In genomic region chr9:16515207-16515606, GRCh38 we compare ENCODE assay signal across 12 cellular contexts.
A peak's percentile ranks its signal among the peaks of the same experiment; 100 is the strongest.
DNase-seq lines count a peak whose midpoint lies in the region; ATAC-seq and TF ChIP-seq lines count a peak whose summit lies in the region.
"Had no signal": no experiment of that assay in that cellular context is flagged by ENCODE, and none has a peak within 500 bp of the region (broad histone marks: within the 10 kb centered on the region; RNA-seq: fewer than 3 reads in every experiment).

No MANE protein-coding gene starts in this region.

- no peak overlapping the region for H3K4me3 Mint-ChIP-seq in HFFc6
- H3K4me3 Mint-ChIP-seq: stimulated activated naive B cell treated with anti-CD40 and anti-IgM and Interleukin-4, amounts not matched to agents 10 μg/mL and 1 μg/mL and 100 μg/mL, for 72 hours had no signal

- H3K4me1 Mint-ChIP-seq in HFFc6 (ENCODE audit: low read depth) = peaks cover 69% of the 10 kb centered on the region
- H3K4me1 Mint-ChIP-seq: stimulated activated naive B cell treated with anti-CD40 and anti-IgM and Interleukin-4, amounts not matched to agents 10 μg/mL and 1 μg/mL and 100 μg/mL, for 72 hours had no signal

- peak overlapping the region; percentile 73 for H3K27ac ChIP-seq in hepatocyte

- H3K27me3 ChIP-seq in hepatocyte = no peaks in the 10 kb centered on the region

- peak; percentile 19 for ATAC-seq in omental fat pad (ENCODE audit: low FRiP score)
- no peak for ATAC-seq in HG03135 (IDR thresholded peaks at IDR 0.05; ENCODE audit: unreplicated experiment)
- no peak for ATAC-seq in HG02885 (IDR thresholded peaks at IDR 0.05; ENCODE audit: poor library complexity, unreplicated experiment)
- ATAC-seq: stimulated activated naive B cell treated with anti-CD40 and anti-IgM and Interleukin-4, amounts not matched to agents 10 μg/mL and 1 μg/mL and 100 μg/mL, for 72 hours had no signal

- H3K27me3 Mint-ChIP-seq in HFFc6 (ENCODE audit: insufficient read depth) = no peaks in the 10 kb centered on the region
- H3K27me3 Mint-ChIP-seq: stimulated activated naive B cell treated with anti-CD40 and anti-IgM and Interleukin-4, amounts not matched to agents 10 μg/mL and 1 μg/mL and 100 μg/mL, for 72 hours had no signal

- H3K9me2 ChIP-seq in hepatocyte (replicated peaks; ENCODE audit: insufficient read depth) = no peaks in the 10 kb centered on the region

- H3K4me1 ChIP-seq in hepatocyte (ENCODE audit: insufficient read depth) = peaks cover 29% of the 10 kb centered on the region

- peak; percentile 28 for DNase-seq in Ammon's horn (ENCODE audit: low spot score)
- peak; percentile 85 for DNase-seq in SK-N-DZ (ENCODE audit: low spot score)
- peak; percentile 31 for DNase-seq in hepatocyte (ENCODE audit: low spot score)
- no peak for DNase-seq in omental fat pad (ENCODE audit: low spot score)
- no peak for DNase-seq in activated CD4-positive, CD25-positive, alpha-beta regulatory T cell (lab: John Stamatoyannopoulos, UW)
- DNase-seq in HFFc6 = no peak
- DNase-seq: GF-D8; NCI-H2171; stimulated activated naive B cell treated with anti-CD40 and anti-IgM and Interleukin-4, amounts not matched to agents 10 μg/mL and 1 μg/mL and 100 μg/mL, for 72 hours had no signal

- H2AFZ ChIP-seq in hepatocyte = no peak overlapping the region

- no peak for TF ChIP-seq CTCF in hepatocyte (IDR thresholded peaks at IDR 0.05; ENCODE audit: poor library complexity)
- no peak for TF ChIP-seq CTCF in omental fat pad (IDR thresholded peaks at IDR 0.05)
- no peak for TF ChIP-seq CTCF in HFFc6 (IDR thresholded peaks at IDR 0.05)

- H3K27ac Mint-ChIP-seq in HFFc6 = no peak overlapping the region; the same call in 1 of the 2 replicates
- H3K27ac Mint-ChIP-seq: stimulated activated naive B cell treated with anti-CD40 and anti-IgM and Interleukin-4, amounts not matched to agents 10 μg/mL and 1 μg/mL and 100 μg/mL, for 72 hours had no signal

- H3K36me3 ChIP-seq in hepatocyte (replicated peaks; ENCODE audit: insufficient read depth, low read depth) = no peaks in the 10 kb centered on the region

- H3K36me3 Mint-ChIP-seq in HFFc6 (ENCODE audit: low read depth) = peaks cover 12% of the 10 kb centered on the region
- H3K36me3 Mint-ChIP-seq: brain; stimulated activated naive B cell treated with anti-CD40 and anti-IgM and Interleukin-4, amounts not matched to agents 10 μg/mL and 1 μg/mL and 100 μg/mL, for 72 hours had no signal

- WGBS in hepatocyte (ENCODE audit: low lambda C conversion rate, missing lambda C conversion rate) = 27% methylated on average over 12 of the region's 12 CpGs

- H3K79me2 ChIP-seq in hepatocyte = no peaks in the 10 kb centered on the region

- no peaks in the 10 kb centered on the region for H3K9me3 Mint-ChIP-seq in HFFc6

- H3K4me3 ChIP-seq in hepatocyte = no peak overlapping the region

- no peaks in the 10 kb centered on the region for H3K9me3 ChIP-seq in hepatocyte (ENCODE audit: low read depth)

- H4K20me1 ChIP-seq in hepatocyte (ENCODE audit: insufficient read depth, poor library complexity, severe bottlenecking) = no peaks in the 10 kb centered on the region

- H3K4me2 ChIP-seq in hepatocyte = peak overlapping the region; percentile 61

Comparison
In these comparisons a context has a peak if more than half of its experiments do, and no peak if none do; other contexts are left out.
1. DNase-seq: peak in Ammon's horn (single experiment), SK-N-DZ (single experiment) and hepatocyte (single experiment); none in omental fat pad (single experiment), activated CD4-positive, CD25-positive, alpha-beta regulatory T cell (0 of 4) and HFFc6 (single experiment).